8 cellular contexts compared by ENCODE assay signal in genomic region chr12:92505373-92506340, GRCh38.
DNase-seq lines count a peak whose midpoint lies in the region; ATAC-seq and TF ChIP-seq lines count a peak whose summit lies in the region.

No MANE protein-coding gene starts in this region.

- POLR2A ChIA-PET in GM10248 (lab: Yijun Ruan, JAX) = interaction anchor here (1.0 to 1.5 kb wide), 2 partner anchors 360 to 361 kb away, joined by 3 to 7 read pairs; partner anchors contain the start of gene BTG1

- ATAC-seq in HG03139 (IDR thresholded peaks at IDR 0.05; ENCODE audit: unreplicated experiment) (peak; percentile 33), HG03457 (IDR thresholded peaks at IDR 0.05; ENCODE audit: unreplicated experiment) (no peak)

- no peaks in the 10 kb centered on the region for H3K9me3 ChIP-seq in duodenal mucosa (ENCODE audit: control insufficient read depth in 1 of 2, low read length in 2 of 2)
- no peaks in the 10 kb centered on the region for H3K9me3 ChIP-seq in muscle layer of duodenum (ENCODE audit: control insufficient read depth in 1 of 2, low read length in 2 of 2)

- DNase-seq in GM10248 (ENCODE audit: extremely low spot score) (peak; percentile 33), NCI-H1048 (lab: John Stamatoyannopoulos, UW) (no peak)
- DNase-seq in activated CD4-positive, alpha-beta T cell treated with anti-CD3 and anti-CD28 coated beads for 1 hour = peak; percentile 32
- peak; percentile 64 for DNase-seq in stimulated activated naive CD4-positive, alpha-beta T cell treated with Interleukin-2 at 50 U/mL for 16 hours (lab: John Stamatoyannopoulos, UW)

- H3K36me3 ChIP-seq in duodenal mucosa (ENCODE audit: control insufficient read depth in 1 of 2, insufficient read depth in 2 of 2, low read length in 2 of 2) = no peaks in the 10 kb centered on the region
- H3K36me3 ChIP-seq in muscle layer of duodenum (ENCODE audit: control insufficient read depth in 1 of 2, insufficient read depth in 2 of 2, low read length in 2 of 2) = no peaks in the 10 kb centered on the region

- H3K4me1 ChIP-seq in duodenal mucosa (ENCODE audit: control insufficient read depth in 1 of 2, insufficient read depth in 2 of 2, low read length in 2 of 2) (peaks cover 32 to 47% of the 10 kb centered on the region in 2 donors), muscle layer of duodenum (ENCODE audit: control insufficient read depth in 1 of 2, insufficient read depth in 2 of 2, low read length in 2 of 2) (peaks cover 24 to 25% of the 10 kb centered on the region in 2 donors)

- CTCF ChIA-PET in GM10248 (lab: Yijun Ruan, JAX) = interaction anchor here (0.6 to 7.2 kb wide), 14 partner anchors 10 to 145 kb away, joined by 3 to 65 read pairs (median 3); no protein-coding TSS in a partner anchor

- no peak for TF ChIP-seq CTCF in GM10248 (IDR thresholded peaks at IDR 0.05; ENCODE audit: control extremely low read depth, extremely low read depth, low read depth, missing control alignments)

- H3K27ac ChIP-seq in duodenal mucosa (ENCODE audit: low read depth, low read length) (peak overlapping the region; percentile 56), muscle layer of duodenum (ENCODE audit: low read length) (peak overlapping the region; percentile 84)

- H3K9ac ChIP-seq in duodenal mucosa (ENCODE audit: low read depth in 1 of 2, low read length in 2 of 2) = peak overlapping the region; percentile 49 to 52

- H3K4me3 ChIP-seq in duodenal mucosa (ENCODE audit: low read depth in 1 of 2, low read length in 2 of 2) (peak overlapping the region; percentile 51 to 52), muscle layer of duodenum (ENCODE audit: low read depth in 1 of 2, low read length in 2 of 2) (peak overlapping the region; percentile 40)

- no peaks in the 10 kb centered on the region for H3K27me3 ChIP-seq in duodenal mucosa (ENCODE audit: control insufficient read depth in 1 of 2, insufficient read depth in 2 of 2, low read length in 2 of 2)
- H3K27me3 ChIP-seq in muscle layer of duodenum (ENCODE audit: low read depth, low read length) = no peaks in the 10 kb centered on the region
